1 cellular context compared by ENCODE assay signal in the genomic region with DNA sequence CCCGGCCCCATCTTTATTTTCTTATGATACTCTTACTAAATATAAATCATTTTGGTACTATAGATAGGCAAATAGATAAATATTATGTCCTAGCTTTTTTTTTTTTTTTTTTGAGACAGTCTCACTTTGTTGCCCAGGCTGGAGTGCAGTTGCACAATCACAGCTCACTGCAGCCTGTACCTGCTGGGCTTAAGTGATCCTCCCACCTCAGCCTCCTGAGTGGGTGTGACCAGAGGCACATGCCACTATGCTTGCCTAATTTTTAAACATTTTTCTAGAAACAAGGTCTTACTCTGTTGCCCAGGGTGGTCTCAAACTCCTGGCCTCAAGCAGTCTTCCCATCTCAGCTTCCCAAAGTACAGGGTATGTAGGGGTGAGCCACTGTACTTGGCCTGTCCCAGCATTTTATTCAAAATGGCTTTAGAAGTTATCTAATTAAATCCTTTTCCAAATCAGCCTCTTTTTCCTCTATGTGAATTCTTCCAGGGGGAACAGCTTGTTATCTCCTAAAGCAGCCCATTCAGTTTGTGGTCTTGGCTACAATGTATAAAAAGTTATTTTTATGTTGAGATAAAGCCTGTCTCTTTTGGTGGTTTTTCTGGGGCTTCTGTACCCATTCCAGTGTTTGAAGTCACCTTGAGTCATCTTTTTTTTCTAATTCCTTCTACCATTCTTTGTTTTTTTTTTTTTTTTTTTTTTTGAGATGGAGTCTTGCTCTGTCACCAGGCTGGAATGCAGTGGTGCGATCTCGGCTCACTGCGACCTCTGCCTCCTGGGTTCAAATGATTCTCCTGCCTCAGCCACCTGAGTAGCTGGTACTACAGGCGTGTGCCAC.
A peak's percentile ranks its signal among the peaks of the same experiment; 100 is the strongest.
TF ChIP-seq lines count a peak whose summit lies in the region.

No MANE protein-coding gene starts in this region.

TF ChIP-seq in IMR-90, 13 proteins besides CTCF, POLR2A, EP300 and RAD21:
- TF ChIP-seq NFE2L2 (IDR thresholded peaks at IDR 0.05; ENCODE audit: low read depth, low read length) (no peak), MXI1 (IDR thresholded peaks at IDR 0.05; ENCODE audit: borderline replicate concordance, low read depth, low read length) (no peak), CEBPB (IDR thresholded peaks at IDR 0.05; ENCODE audit: low read depth, low read length) (peak; percentile 79), FOS (IDR thresholded peaks at IDR 0.05; ENCODE audit: low read depth, low read length) (0 out of 2 replicates have a peak, but pooled peaks have one; percentile 4)
